ENCODE assay signal across 21 cellular contexts in the genomic region with DNA sequence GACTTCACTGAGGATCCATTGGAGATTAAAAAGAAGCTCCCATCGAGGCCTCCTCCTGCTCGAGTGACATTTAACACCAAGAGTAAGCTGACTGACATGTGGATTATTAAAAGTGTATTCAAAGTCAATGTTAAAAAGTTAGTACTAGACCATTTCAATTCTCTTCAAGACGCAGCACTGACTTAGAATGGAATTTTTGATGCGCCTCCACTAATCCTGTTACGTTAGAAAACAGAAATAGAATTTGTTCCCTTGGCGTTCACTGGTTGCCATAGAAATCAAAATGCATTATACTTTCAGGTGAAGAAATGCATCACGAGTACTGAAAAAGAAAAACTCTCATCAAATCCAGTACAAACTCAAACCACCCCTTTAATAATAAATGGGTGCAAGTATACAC. TPM values are rescaled to one million over a fixed set of nuclear protein-coding genes. Genes with fewer than 3 reads are reported as not detected.
A peak's percentile ranks its signal among the peaks of the same experiment; 100 is the strongest.
DNase-seq lines count a peak whose midpoint lies in the region; ATAC-seq and TF ChIP-seq lines count a peak whose summit lies in the region.
"Had no signal": no experiment of that assay in that cellular context is flagged by ENCODE, and none has a peak within 500 bp of the region (broad histone marks: within the 10 kb centered on the region; RNA-seq: fewer than 3 reads in every experiment).

No MANE protein-coding gene starts in this region.

- peak overlapping the region; percentile 37 for H3K27ac ChIP-seq in caudate nucleus (ENCODE audit: low read depth, low read length)
- H3K27ac ChIP-seq in gastrocnemius medialis: peak overlapping the region in 3 of 4 donors; percentile 2 to 93 (median 3)
- H3K27ac ChIP-seq: brain microvascular endothelial cell, upper lobe of right lung had no signal

- ATAC-seq in activated T-cell treated with anti-CD3 and anti-CD28 coated beads, Interleukin-2, amount 50 U/mL, for 72 hours (replicated peaks in 1 of 2): no peak
- ATAC-seq in gastrocnemius medialis: no peak
- no peak for ATAC-seq in GM19328 (IDR thresholded peaks at IDR 0.05; ENCODE audit: unreplicated experiment)
- ATAC-seq: K562; Right ventricle myocardium inferior; stimulated activated naive CD8-positive, alpha-beta T cell treated with anti-CD3 and anti-CD28 coated beads, Interleukin-15, amount 100 ng/mL, for 72 hours had no signal

- intact Hi-C loops in gastrocnemius medialis (cut with DNase I; ENCODE audit: low total_unique reads): no loop called here

- peak overlapping the region in 1 of 2 donors; percentile 29 for H3K4me3 Mint-ChIP-seq in activated T-cell treated with anti-CD3 and anti-CD28 coated beads, Interleukin-2, amount 50 U/mL, for 72 hours
- H3K4me3 Mint-ChIP-seq: activated B cell treated with CpG ODN at 0.5 μM for 24 hours; T-helper 1 cell treated with Interleukin-12 subunit alpha and Interleukin-12 subunit beta and Interleukin-4 antibody, amounts not matched to agents 30 μg/mL and 1 μg/mL, for 36 hours had no signal

- in situ Hi-C loops in gastrocnemius medialis (cut with MboI; ENCODE audit: low sequenced_read_pairs in 4 of 4): no loop called here

- no peaks in the 10 kb centered on the region for H3K27me3 Mint-ChIP-seq in activated T-cell treated with anti-CD3 and anti-CD28 coated beads, Interleukin-2, amount 50 U/mL, for 72 hours (ENCODE audit: low read depth)
- H3K27me3 Mint-ChIP-seq: activated B cell treated with CpG ODN at 0.5 μM for 24 hours; activated naive CD8-positive, alpha-beta T cell treated with anti-CD3 and anti-CD28 coated beads, Interleukin-2, amount 10 ng/mL, durations not matched to agents 7 days and 5 days; stimulated activated naive CD8-positive, alpha-beta T cell treated with anti-CD3 and anti-CD28 coated beads, Interleukin-15, amount 100 ng/mL, for 72 hours had no signal

- no peak overlapping the region for H3K4me3 ChIP-seq in gastrocnemius medialis
- H3K4me3 ChIP-seq: HAP-1, K562, upper lobe of right lung had no signal

- no peaks in the 10 kb centered on the region for H3K9me3 Mint-ChIP-seq in activated T-cell treated with anti-CD3 and anti-CD28 coated beads, Interleukin-2, amount 50 U/mL, for 72 hours
- H3K9me3 Mint-ChIP-seq: activated B cell treated with CpG ODN at 0.5 μM for 24 hours; activated naive CD8-positive, alpha-beta T cell treated with anti-CD3 and anti-CD28 coated beads, Interleukin-2, amount 10 ng/mL, durations not matched to agents 7 days and 5 days; stimulated activated naive CD8-positive, alpha-beta T cell treated with anti-CD3 and anti-CD28 coated beads, Interleukin-15, amount 100 ng/mL, for 72 hours; T-helper 1 cell treated with Interleukin-12 subunit alpha and Interleukin-12 subunit beta and Interleukin-4 antibody, amounts not matched to agents 30 μg/mL and 1 μg/mL, for 36 hours had no signal

- POLR2A ChIA-PET in HEK293T (lab: Yijun Ruan, JAX): no interaction called here

- no peaks in the 10 kb centered on the region for H3K36me3 ChIP-seq in gastrocnemius medialis
- H3K36me3 ChIP-seq: brain microvascular endothelial cell, HAP-1, upper lobe of right lung had no signal

- H3K27ac Mint-ChIP-seq in activated T-cell treated with anti-CD3 and anti-CD28 coated beads, Interleukin-2, amount 50 U/mL, for 72 hours: peak overlapping the region; percentile 81
- H3K27ac Mint-ChIP-seq: activated naive CD8-positive, alpha-beta T cell treated with anti-CD3 and anti-CD28 coated beads, Interleukin-2, amount 10 ng/mL, durations not matched to agents 7 days and 5 days had no signal

- TF ChIP-seq CTCF in gastrocnemius medialis (IDR thresholded peaks at IDR 0.05 in 4 of 5, conservative IDR thresholded peaks at IDR 0.05 in 1 of 5): no peak

- CTCF ChIA-PET in HEK293T (lab: Yijun Ruan, JAX): interaction anchor here (0.6 kb wide), 1 partner anchor 9 kb away, joined by 7 read pairs; no protein-coding TSS in a partner anchor

- no peak for DNase-seq in activated T-cell treated with anti-CD3 and anti-CD28 coated beads, Interleukin-2, amount 50 U/mL, for 72 hours
- DNase-seq in activated T-cell treated with anti-CD3 and anti-CD28 coated beads for 4 hours (no peak), HEK293T (ENCODE audit: extremely low spot score) (no peak), caudate nucleus (lab: John Stamatoyannopoulos, UW) (peak in 3 of 61 donors; percentile 5 to 58 (median 32)), gastrocnemius medialis (no peak), SKM-1 treated with dmso at 0.1 percent for 144 hours (lab: John Stamatoyannopoulos, UW; ENCODE audit: unreplicated experiment) (no peak), SW 1271 (lab: John Stamatoyannopoulos, UW) (no peak)
- DNase-seq: activated B cell treated with CpG ODN at 0.5 μM for 24 hours; activated naive CD8-positive, alpha-beta T cell treated with anti-CD3 and anti-CD28 coated beads, Interleukin-2, amount 10 ng/mL, durations not matched to agents 7 days and 5 days; brain microvascular endothelial cell; cortex of kidney; kidney glomerular epithelial cell; NCI-H2081; stimulated activated CD4-positive, alpha-beta T cell treated with anti-CD3 and anti-CD28 coated beads, Interleukin-15, amount 100 ng/mL, for 24 hours; stimulated activated naive CD8-positive, alpha-beta T cell treated with anti-CD3 and anti-CD28 coated beads, Interleukin-15, amount 100 ng/mL, for 72 hours; upper lobe of right lung had no signal

- no peak for TF ChIP-seq POLR2A in gastrocnemius medialis (IDR thresholded peaks at IDR 0.05)

- H3K27me3 ChIP-seq in gastrocnemius medialis: no peaks in the 10 kb centered on the region
- H3K27me3 ChIP-seq: brain microvascular endothelial cell, upper lobe of right lung had no signal

- H3K4me1 ChIP-seq in gastrocnemius medialis: peaks cover 98 to 99% of the 10 kb centered on the region in 2 donors

- H3K36me3 Mint-ChIP-seq in activated T-cell treated with anti-CD3 and anti-CD28 coated beads, Interleukin-2, amount 50 U/mL, for 72 hours (ENCODE audit: insufficient read depth in 2 of 2): peaks cover 0 to 3% of the 10 kb centered on the region in 2 donors
- H3K36me3 Mint-ChIP-seq: activated naive CD8-positive, alpha-beta T cell treated with anti-CD3 and anti-CD28 coated beads, Interleukin-2, amount 10 ng/mL, durations not matched to agents 7 days and 5 days had no signal

- H3K9me3 ChIP-seq in gastrocnemius medialis: no peaks in the 10 kb centered on the region
- H3K9me3 ChIP-seq: HAP-1, upper lobe of right lung had no signal

- H3K4me1 Mint-ChIP-seq in activated T-cell treated with anti-CD3 and anti-CD28 coated beads, Interleukin-2, amount 50 U/mL, for 72 hours (ENCODE audit: low read depth): peaks cover 96% of the 10 kb centered on the region

TF ChIP-seq in HEK293T, 16 proteins besides CTCF, POLR2A, EP300 and RAD21:
- TF ChIP-seq PKNOX1 (IDR thresholded peaks at IDR 0.05) (peak; percentile 12; the same call in 1 of the 2 replicates), L3MBTL2 (conservative IDR thresholded peaks at IDR 0.05) (no peak)

RNA-seq across cellular contexts. Expression of gene BRD4, which starts 42.2 kb away (rescaled TPM):
- 100 to 1,000 TPM; 161 to 187 TPM for total RNA-seq in activated T-cell treated with anti-CD3 and anti-CD28 coated beads, Interleukin-2, amount 50 U/mL, for 72 hours
- 10 to 100 TPM; 64.8 to 83.2 (median 73.9) TPM for total RNA-seq in gastrocnemius medialis

RNA-seq across cellular contexts. Expression of gene EPHX3, which starts 57.9 kb away (rescaled TPM):
- total RNA-seq in activated T-cell treated with anti-CD3 and anti-CD28 coated beads, Interleukin-2, amount 50 U/mL, for 72 hours: under 1 TPM; 0.16 to 0.62 TPM
- not detected for total RNA-seq in gastrocnemius medialis
- total RNA-seq: activated B cell treated with CpG ODN at 0.5 μM for 24 hours; activated naive CD8-positive, alpha-beta T cell treated with anti-CD3 and anti-CD28 coated beads, Interleukin-2, amount 10 ng/mL, durations not matched to agents 7 days and 5 days had no signal
